ENCODE assay signal across 11 cellular contexts in genomic region chr16:88700322-88700635, GRCh38. TPM values are rescaled to one million over a fixed set of nuclear protein-coding genes. Genes with fewer than 3 reads are reported as not detected.
DNase-seq lines count a peak whose midpoint lies in the region; ATAC-seq and TF ChIP-seq lines count a peak whose summit lies in the region.
"Had no signal": no experiment of that assay in that cellular context is flagged by ENCODE, and none has a peak within 500 bp of the region (broad histone marks: within the 10 kb centered on the region; RNA-seq: fewer than 3 reads in every experiment).

No MANE protein-coding gene starts in this region.

- H3K79me2 ChIP-seq in DND-41 (ENCODE audit: insufficient read depth, low read length), result peaks cover 53% of the 10 kb centered on the region

- H3K4me3 ChIP-seq in DND-41 (ENCODE audit: low read depth in 1 of 2, low read length in 2 of 2) (0 out of 4 replicates have a peak overlapping the region, but pooled peaks of 1 of the 2 experiments have one; percentile 60), foreskin fibroblast (ENCODE audit: low read depth in 1 of 2, low read length in 2 of 2) (no peak overlapping the region)

- TF ChIP-seq CTCF in DND-41 (IDR thresholded peaks at IDR 0.05; ENCODE audit: borderline replicate concordance, extremely low read depth, low read length, poor library complexity, severe bottlenecking) (no peak), foreskin fibroblast (IDR thresholded peaks at IDR 0.05; ENCODE audit: low read depth, low read length) (no peak)

- H3K36me3 Mint-ChIP-seq in natural killer cell treated with Interleukin-12 subunit alpha and Interleukin-12 subunit beta and Interleukin-15 and Interleukin-18, amount 100 ng/mL, for 72 hours, result no peaks in the 10 kb centered on the region

- peaks cover 54% of the 10 kb centered on the region for H3K4me1 ChIP-seq in DND-41 (ENCODE audit: insufficient read depth, low read length)

- H3K27ac ChIP-seq in DND-41 (ENCODE audit: low read length) (peak overlapping the region; percentile 71), KOPT-K1 (ENCODE audit: low read depth, low read length, poor library complexity, severe bottlenecking) (peak overlapping the region; percentile 90), caudate nucleus (ENCODE audit: low read depth, low read length) (peak overlapping the region; percentile 54)

- H3K36me3 ChIP-seq in DND-41 (ENCODE audit: insufficient read depth, low read length) (peaks cover 58% of the 10 kb centered on the region), KOPT-K1 (ENCODE audit: insufficient read depth, low read length) (peaks cover 41% of the 10 kb centered on the region)

- peak overlapping the region; percentile 75 to 85 for H3K27ac Mint-ChIP-seq in natural killer cell treated with Interleukin-12 subunit alpha and Interleukin-12 subunit beta and Interleukin-15 and Interleukin-18, amount 100 ng/mL, for 72 hours

- H3K4me3 Mint-ChIP-seq in natural killer cell treated with Interleukin-12 subunit alpha and Interleukin-12 subunit beta and Interleukin-15 and Interleukin-18, amount 100 ng/mL, for 72 hours, result peak overlapping the region; percentile 78

- no peaks in the 10 kb centered on the region for H3K9me3 Mint-ChIP-seq in natural killer cell treated with Interleukin-12 subunit alpha and Interleukin-12 subunit beta and Interleukin-15 and Interleukin-18, amount 100 ng/mL, for 72 hours

- H3K4me1 Mint-ChIP-seq in natural killer cell treated with Interleukin-12 subunit alpha and Interleukin-12 subunit beta and Interleukin-15 and Interleukin-18, amount 100 ng/mL, for 72 hours (ENCODE audit: low read depth in 2 of 2), result peaks cover 48 to 50% of the 10 kb centered on the region in 2 donors

- ATAC-seq in DND-41 (ENCODE audit: insufficient read depth, low read depth), result no peak
- ATAC-seq in natural killer cell treated with Interleukin-12 subunit alpha and Interleukin-12 subunit beta and Interleukin-15 and Interleukin-18, amount 100 ng/mL, for 72 hours, result no peak
- no peak for ATAC-seq in HG03469 (IDR thresholded peaks at IDR 0.05; ENCODE audit: unreplicated experiment)

- peak overlapping the region; percentile 100 for H3K4me2 ChIP-seq in DND-41 (ENCODE audit: insufficient read depth, low read length)

- H4K20me1 ChIP-seq in DND-41 (ENCODE audit: insufficient read depth, low read length), result peaks cover 34% of the 10 kb centered on the region

- no peaks in the 10 kb centered on the region for H3K27me3 Mint-ChIP-seq in natural killer cell treated with Interleukin-12 subunit alpha and Interleukin-12 subunit beta and Interleukin-15 and Interleukin-18, amount 100 ng/mL, for 72 hours

- in situ Hi-C loops in KBM-7 (cut with MboI; ENCODE audit: low pct_unique_long_range_greater_than_20kb, low sequenced_read_pairs), result no loop called here

- H3K27me3 ChIP-seq in DND-41 (ENCODE audit: insufficient read depth, low read length, poor library complexity), result no peaks in the 10 kb centered on the region
- H3K27me3 ChIP-seq: gastrocnemius medialis had no signal

- no peak overlapping the region for H2AFZ ChIP-seq in DND-41 (ENCODE audit: low read depth, low read length)

- DNase-seq in DND-41 (no peak), caudate nucleus (lab: John Stamatoyannopoulos, UW) (peak in 1 of 61 donors; percentile 17), foreskin fibroblast (no peak), KBM-7 (no peak), SIG-M5 (lab: John Stamatoyannopoulos, UW) (no peak)
- no peak for DNase-seq in natural killer cell treated with Interleukin-12 subunit alpha and Interleukin-12 subunit beta and Interleukin-15 and Interleukin-18, amount 100 ng/mL, for 72 hours (ENCODE audit: low spot score)
- DNase-seq: cerebellar nuclear complex, NCI-H1417 had no signal

- H3K9ac ChIP-seq in DND-41 (ENCODE audit: low read depth, low read length), result peak overlapping the region; percentile 78

- H3K9me3 ChIP-seq in DND-41 (ENCODE audit: insufficient read depth, low read length, severe bottlenecking) (no peaks in the 10 kb centered on the region), KOPT-K1 (ENCODE audit: insufficient read depth, low read length, poor library complexity, severe bottlenecking) (no peaks in the 10 kb centered on the region)
- H3K9me3 ChIP-seq: gastrocnemius medialis had no signal

RNA-seq across cellular contexts. Expression of gene RNF166, which starts 5.9 kb away (rescaled TPM):
- total RNA-seq in natural killer cell treated with Interleukin-12 subunit alpha and Interleukin-12 subunit beta and Interleukin-15 and Interleukin-18, amount 100 ng/mL, for 72 hours, result 10 to 100 TPM; 29.1 to 49.4 TPM

RNA-seq across cellular contexts. Expression of gene CTU2, which starts 6.0 kb away (rescaled TPM):
- total RNA-seq in natural killer cell treated with Interleukin-12 subunit alpha and Interleukin-12 subunit beta and Interleukin-15 and Interleukin-18, amount 100 ng/mL, for 72 hours, result 10 to 100 TPM; 39.0 to 80.4 TPM

RNA-seq across cellular contexts. Expression of gene SNAI3, which starts 14.0 kb away (rescaled TPM):
- total RNA-seq in natural killer cell treated with Interleukin-12 subunit alpha and Interleukin-12 subunit beta and Interleukin-15 and Interleukin-18, amount 100 ng/mL, for 72 hours, result 1 to 10 TPM in 1 of 2 donors, under 1 TPM in 1; 0.42 to 1.2 TPM

RNA-seq across cellular contexts. Expression of gene MVD, which starts 37.4 kb away (rescaled TPM):
- 100 to 1,000 TPM in 1 of 2 donors, 10 to 100 TPM in 1; 77.2 to 124 TPM for total RNA-seq in natural killer cell treated with Interleukin-12 subunit alpha and Interleukin-12 subunit beta and Interleukin-15 and Interleukin-18, amount 100 ng/mL, for 72 hours

RNA-seq across cellular contexts. Expression of gene CYBA, which starts 49.4 kb away (rescaled TPM):
- total RNA-seq in natural killer cell treated with Interleukin-12 subunit alpha and Interleukin-12 subunit beta and Interleukin-15 and Interleukin-18, amount 100 ng/mL, for 72 hours, result 100 to 1,000 TPM; 268 to 386 TPM
